In genomic region chr16:54370653-54371052, GRCh38 we compare ENCODE assay signal across 14 cellular contexts.
DNase-seq lines count a peak whose midpoint lies in the region; ATAC-seq and TF ChIP-seq lines count a peak whose summit lies in the region.
"Had no signal": no experiment of that assay in that cellular context is flagged by ENCODE, and none has a peak within 500 bp of the region (broad histone marks: within the 10 kb centered on the region; RNA-seq: fewer than 3 reads in every experiment).

No MANE protein-coding gene starts in this region.

- H3K27me3 Mint-ChIP-seq in H9 (ENCODE audit: low read depth) (peaks cover 8% of the 10 kb centered on the region), neural crest cell (ENCODE audit: low read depth) (peaks cover 48% of the 10 kb centered on the region)
- H3K27me3 Mint-ChIP-seq in activated CD4-positive, alpha-beta memory T cell treated with anti-CD3 and anti-CD28 coated beads for 36 hours, result peaks cover 35% of the 10 kb centered on the region

- no peaks in the 10 kb centered on the region for H3K79me2 ChIP-seq in H9 (ENCODE audit: insufficient read depth, low read length)

- H3K27me3 ChIP-seq in H9 (ENCODE audit: insufficient read depth, low read length) (no peaks in the 10 kb centered on the region), heart left ventricle (peaks cover 0 to 24% (median 0%) of the 10 kb centered on the region in 9 donors)

- H3K27ac Mint-ChIP-seq in H9 (no peak overlapping the region), neural crest cell (ENCODE audit: unreplicated experiment) (peak overlapping the region; percentile 87)
- no peak overlapping the region for H3K27ac Mint-ChIP-seq in activated CD4-positive, alpha-beta memory T cell treated with anti-CD3 and anti-CD28 coated beads for 36 hours
- H3K27ac Mint-ChIP-seq: activated CD4-positive, alpha-beta T cell treated with anti-CD3 and anti-CD28 coated beads, Interleukin-2, amount 10 ng/mL, durations not matched to agents 24 days and 14 days; stimulated activated memory B cell treated with anti-CD40 and anti-IgM and Interleukin-4, amounts not matched to agents 10 μg/mL and 1 μg/mL and 100 μg/mL, for 72 hours had no signal

- no peak overlapping the region for H3K18ac ChIP-seq in H9 (ENCODE audit: insufficient read length, low read depth, low read length)

- H2BK20ac ChIP-seq in H9 (ENCODE audit: low read depth, low read length, poor library complexity, severe bottlenecking), result no peak overlapping the region

- H3K14ac ChIP-seq in H9 (ENCODE audit: insufficient read depth, low read length), result no peak overlapping the region

- no peak overlapping the region for H3K56ac ChIP-seq in H9 (ENCODE audit: insufficient read length, low read depth, low read length)

- CTCF ChIA-PET in activated CD4-positive, alpha-beta memory T cell treated with anti-CD3 and anti-CD28 coated beads for 36 hours (lab: Charles Lee), result no interaction called here

- H3K4me3 Mint-ChIP-seq in H9, result no peak overlapping the region; a peak in 1 of 5 replicates
- H3K4me3 Mint-ChIP-seq in neural crest cell, result peak overlapping the region; percentile 22
- no peak overlapping the region for H3K4me3 Mint-ChIP-seq in activated CD4-positive, alpha-beta memory T cell treated with anti-CD3 and anti-CD28 coated beads for 36 hours
- H3K4me3 Mint-ChIP-seq: activated CD4-positive, alpha-beta T cell treated with anti-CD3 and anti-CD28 coated beads, Interleukin-2, amount 10 ng/mL, durations not matched to agents 24 days and 14 days; stimulated activated memory B cell treated with anti-CD40 and anti-IgM and Interleukin-4, amounts not matched to agents 10 μg/mL and 1 μg/mL and 100 μg/mL, for 72 hours had no signal

- intact Hi-C loops in heart left ventricle (cut with DNase I), result no loop called here
- intact Hi-C loops in activated CD4-positive, alpha-beta memory T cell treated with anti-CD3 and anti-CD28 coated beads for 36 hours (cut with micrococcal nuclease), result no loop called here

- H3K27ac ChIP-seq in H9 (ENCODE audit: insufficient read length, low read depth, low read length), result no peak overlapping the region
- peak overlapping the region in 2 of 12 donors; percentile 18 to 42 for H3K27ac ChIP-seq in heart left ventricle
- H3K27ac ChIP-seq: prostate gland had no signal

- no peak overlapping the region for H3K4me2 ChIP-seq in H9 (ENCODE audit: insufficient read depth, insufficient read length, low read length)

- no peaks in the 10 kb centered on the region for H3K36me3 Mint-ChIP-seq in H9 (ENCODE audit: insufficient read depth in 1 of 3, low read depth in 3 of 3)
- H3K36me3 Mint-ChIP-seq in neural crest cell (ENCODE audit: low read depth), result no peaks in the 10 kb centered on the region
- H3K36me3 Mint-ChIP-seq in activated CD4-positive, alpha-beta memory T cell treated with anti-CD3 and anti-CD28 coated beads for 36 hours, result no peaks in the 10 kb centered on the region
- H3K36me3 Mint-ChIP-seq: stimulated activated memory B cell treated with anti-CD40 and anti-IgM and Interleukin-4, amounts not matched to agents 10 μg/mL and 1 μg/mL and 100 μg/mL, for 72 hours had no signal

- no peak overlapping the region for H3K9ac ChIP-seq in H9 (ENCODE audit: extremely low read depth, insufficient read length, low read length)

- H3K9me3 Mint-ChIP-seq in H9 (no peaks in the 10 kb centered on the region), neural crest cell (no peaks in the 10 kb centered on the region)
- no peaks in the 10 kb centered on the region for H3K9me3 Mint-ChIP-seq in activated CD4-positive, alpha-beta memory T cell treated with anti-CD3 and anti-CD28 coated beads for 36 hours
- H3K9me3 Mint-ChIP-seq: activated CD4-positive, alpha-beta T cell treated with anti-CD3 and anti-CD28 coated beads, Interleukin-2, amount 10 ng/mL, durations not matched to agents 24 days and 14 days; stimulated activated memory B cell treated with anti-CD40 and anti-IgM and Interleukin-4, amounts not matched to agents 10 μg/mL and 1 μg/mL and 100 μg/mL, for 72 hours had no signal

- DNase-seq in H9 (peak; percentile 39), NCI-H748 treated with DMSO at 0.1 percent for 48 hours (lab: John Stamatoyannopoulos, UW) (peak; percentile 13), heart left ventricle (peak in 3 of 5 donors; percentile 19 to 71 (median 43)), neural crest cell (ENCODE audit: low read depth, low spot score) (no peak), NCI-H1694 treated with DMSO at 0.1 percent for 48 hours (lab: John Stamatoyannopoulos, UW) (no peak)
- DNase-seq in activated CD4-positive, alpha-beta memory T cell treated with anti-CD3 and anti-CD28 coated beads for 36 hours, result no peak
- DNase-seq: activated CD4-positive, alpha-beta T cell treated with anti-CD3 and anti-CD28 coated beads, Interleukin-2, amount 10 ng/mL, durations not matched to agents 24 days and 14 days; BE2C; NCI-H446 treated with DMSO at 0.1 percent for 48 hours; stimulated activated CD4-positive, alpha-beta T cell treated with anti-CD3 and anti-CD28 coated beads, Interleukin-4, amount 100 ng/mL, for 4 hours had no signal

- H2BK5ac ChIP-seq in H9 (ENCODE audit: insufficient read length, low read length), result no peak overlapping the region

- ATAC-seq in heart left ventricle (peak in 3 of 4 donors; percentile 82 to 85 (median 83)), HG03520 (IDR thresholded peaks at IDR 0.05; ENCODE audit: unreplicated experiment) (no peak), GM21367 (IDR thresholded peaks at IDR 0.05; ENCODE audit: unreplicated experiment) (no peak)
- ATAC-seq: stimulated activated memory B cell treated with anti-CD40 and anti-IgM and Interleukin-4, amounts not matched to agents 10 μg/mL and 1 μg/mL and 100 μg/mL, for 72 hours had no signal

- no peak overlapping the region for H4K8ac ChIP-seq in H9 (replicated peaks; ENCODE audit: insufficient read length, low read depth, low read length)

- H3K36me3 ChIP-seq in heart left ventricle, result no peaks in the 10 kb centered on the region
- H3K36me3 ChIP-seq: BE2C, prostate gland had no signal

- H3K4me1 ChIP-seq in H9 (ENCODE audit: insufficient read depth, low read length) (no peaks in the 10 kb centered on the region), heart left ventricle (peaks cover 0 to 11% (median 0%) of the 10 kb centered on the region in 12 donors)
- H3K4me1 ChIP-seq: BE2C, prostate gland had no signal

- H3K4me1 Mint-ChIP-seq in H9 (peaks cover 10 to 21% of the 10 kb centered on the region in 2 experiments), neural crest cell (peaks cover 40% of the 10 kb centered on the region)
- no peaks in the 10 kb centered on the region for H3K4me1 Mint-ChIP-seq in activated CD4-positive, alpha-beta memory T cell treated with anti-CD3 and anti-CD28 coated beads for 36 hours (ENCODE audit: low read depth)

- no peaks in the 10 kb centered on the region for H4K20me1 ChIP-seq in H9 (ENCODE audit: control insufficient read depth, insufficient read depth, insufficient read length)

- no peak overlapping the region for H3T11ph ChIP-seq in H9 (ENCODE audit: low read length)

- no peak overlapping the region for H2AFZ ChIP-seq in H9 (ENCODE audit: low read length)

- no peak overlapping the region for H3K4ac ChIP-seq in H9 (ENCODE audit: low read depth, low read length)

- no peaks in the 10 kb centered on the region for H3K79me1 ChIP-seq in H9 (ENCODE audit: insufficient read depth, low read depth, low read length, poor library complexity, severe bottlenecking)

- no peak for TF ChIP-seq CTCF in H9 (conservative IDR thresholded peaks at IDR 0.05)
- TF ChIP-seq CTCF in heart left ventricle (IDR thresholded peaks at IDR 0.05), result no peak
- TF ChIP-seq CTCF in neural crest cell (conservative IDR thresholded peaks at IDR 0.05), result no peak

- H4K5ac ChIP-seq in H9 (ENCODE audit: insufficient read length, low read depth, low read length), result no peak overlapping the region

- no peak overlapping the region for H2AK5ac ChIP-seq in H9 (ENCODE audit: insufficient read length, low read length)

- H4K91ac ChIP-seq in H9 (ENCODE audit: insufficient read length, low read depth, low read length), result no peak overlapping the region

- H3K9me3 ChIP-seq in H9 (ENCODE audit: control insufficient read depth, low read depth, low read length), result no peaks in the 10 kb centered on the region
- H3K9me3 ChIP-seq in heart left ventricle, result no peaks in the 10 kb centered on the region
- H3K9me3 ChIP-seq: BE2C, prostate gland had no signal

- H3K23me2 ChIP-seq in H9 (ENCODE audit: insufficient read length, low read depth, low read length, poor library complexity, severe bottlenecking), result no peaks in the 10 kb centered on the region

- TF ChIP-seq POLR2A in heart left ventricle (IDR thresholded peaks at IDR 0.05), result no peak

- no peak overlapping the region for H2BK120ac ChIP-seq in H9 (ENCODE audit: low read depth, low read length, poor library complexity, severe bottlenecking)

- POLR2A ChIA-PET in activated CD4-positive, alpha-beta memory T cell treated with anti-CD3 and anti-CD28 coated beads for 36 hours (lab: Charles Lee), result no interaction called here

- H3K23ac ChIP-seq in H9 (ENCODE audit: insufficient read length, low read depth, low read length), result no peak overlapping the region

- H2BK15ac ChIP-seq in H9 (ENCODE audit: low read depth, low read length), result no peak overlapping the region

- H3K4me3 ChIP-seq in heart left ventricle, result peak overlapping the region in 1 of 12 donors; percentile 17
- H3K4me3 ChIP-seq: prostate gland had no signal

- WGBS in H9 (ENCODE audit: extremely low coverage, insufficient read length, low lambda C conversion rate), result no CpG with 5 or more reads among the region's 20 CpGs
- WGBS in heart left ventricle, 4 donors, result 9 to 14% (median 11%) methylated on average over 19 to 20 of the region's 20 CpGs

- H2BK12ac ChIP-seq in H9 (ENCODE audit: insufficient read length, low read depth, low read length), result no peak overlapping the region

Comparison
In these comparisons a context has a peak if more than half of its experiments do, and no peak if none do; other contexts are left out.
1. DNase-seq: peak in H9 (single experiment), NCI-H748 treated with DMSO at 0.1 percent for 48 hours (single experiment) and heart left ventricle (3 of 5); none in neural crest cell (single experiment), activated CD4-positive, alpha-beta memory T cell treated with anti-CD3 and anti-CD28 coated beads for 36 hours (single experiment) and NCI-H1694 treated with DMSO at 0.1 percent for 48 hours (single experiment).
2. ATAC-seq: peak in heart left ventricle (3 of 4); none in HG03520 (single experiment) and GM21367 (single experiment).